In genomic region chr14:102775855-102776760, GRCh38 we compare ENCODE assay signal across 8 cellular contexts. TPM values are rescaled to one million over a fixed set of nuclear protein-coding genes. Genes with fewer than 3 reads are reported as not detected.
DNase-seq lines count a peak whose midpoint lies in the region; ATAC-seq, FAIRE-seq and TF ChIP-seq lines count a peak whose summit lies in the region.

No MANE protein-coding gene starts in this region.

- peaks cover 14% of the 10 kb centered on the region; the same call in 1 of the 2 replicates for H4K20me1 ChIP-seq in DOHH2 (ENCODE audit: control insufficient read depth, insufficient read depth, low read depth, low read length)
- no peaks in the 10 kb centered on the region for H4K20me1 ChIP-seq in GM12878 (ENCODE audit: control insufficient read depth, insufficient read depth)

- BruUV-seq in GM12878 (replicated peaks; lab: Mats Ljungman, UMichigan) = TSS peak; percentile 95

- in situ Hi-C loops in GM12878 (cut with MboI) = no loop called here

- no peak for FAIRE-seq in GM12878 (lab: Jason Lieb, UNC)

- peak overlapping the region; percentile 36 for H3K9ac ChIP-seq in GM12878 (ENCODE audit: control insufficient read depth, insufficient read depth, low read length)

- TF ChIP-seq EP300 in GM12878 (IDR thresholded peaks at IDR 0.05; ENCODE audit: borderline replicate concordance in 1 of 2, control insufficient read depth in 1 of 2, low read depth in 2 of 2, low read length in 2 of 2) (no peak), suprapubic skin (IDR thresholded peaks at IDR 0.05) (no peak)

- H3K36me3 ChIP-seq in DOHH2 (ENCODE audit: control insufficient read depth, low read length) (peaks cover 13% of the 10 kb centered on the region), MG63 (no peaks in the 10 kb centered on the region; the same call in 1 of the 2 replicates), GM12878 (ENCODE audit: control insufficient read depth in 2 of 2, insufficient read depth in 2 of 2, low read length in 1 of 2) (peaks cover 0 to 8% of the 10 kb centered on the region in 2 experiments; a peak in 1 of 4 replicates), suprapubic skin (no peaks in the 10 kb centered on the region)

- peaks cover 31% of the 10 kb centered on the region for H3K79me2 ChIP-seq in DOHH2 (ENCODE audit: control insufficient read depth, low read length)
- H3K79me2 ChIP-seq in GM12878 (ENCODE audit: control insufficient read depth, insufficient read depth, low read length) = peaks cover 45% of the 10 kb centered on the region

- H3F3A ChIP-seq in DOHH2 (ENCODE audit: control insufficient read depth, insufficient read depth) = peaks cover 16% of the 10 kb centered on the region

- H3K27me3 ChIP-seq in DOHH2 (ENCODE audit: control insufficient read depth, low read length) = no peaks in the 10 kb centered on the region
- H3K27me3 ChIP-seq in MG63 = no peaks in the 10 kb centered on the region
- H3K27me3 ChIP-seq in GM12878 (replicated peaks in 1 of 2; ENCODE audit: control insufficient read depth in 2 of 2, insufficient read depth in 2 of 2, low read length in 1 of 2) = no peaks in the 10 kb centered on the region
- H3K27me3 ChIP-seq in suprapubic skin = no peaks in the 10 kb centered on the region

- POLR2A ChIA-PET in GM12878 (lab: Charles Lee) = interaction anchor here (0.6 to 3.6 kb wide), 4 partner anchors 12 to 82 kb away, joined by 3 to 12 read pairs (median 10); no protein-coding TSS in a partner anchor

- CTCF ChIA-PET in GM12878 (lab: Yijun Ruan, JAX) = interaction anchor here (0.5 to 5.4 kb wide), 6 partner anchors 9 to 256 kb away, joined by 3 to 107 read pairs (median 4); no protein-coding TSS in a partner anchor

- H3K9me2 ChIP-seq in DOHH2 (replicated peaks; ENCODE audit: control insufficient read depth, low read length) = no peaks in the 10 kb centered on the region

- peak; percentile 50 for DNase-seq in MG63
- DNase-seq in GM12878 (ENCODE audit: low read depth, low spot score) = no peak
- DNase-seq in left lobe of liver (ENCODE audit: low spot score) = no peak
- no peak for DNase-seq in suprapubic skin (ENCODE audit: low spot score in 2 of 2)
- DNase-seq in NCI-H1930 (lab: John Stamatoyannopoulos, UW) = no peak

- peak overlapping the region; percentile 53 for H3K4me3 ChIP-seq in DOHH2 (ENCODE audit: low read length)
- H3K4me3 ChIP-seq in MG63 = no peak overlapping the region
- H3K4me3 ChIP-seq in GM12878 = no peak overlapping the region
- H3K4me3 ChIP-seq in suprapubic skin = peak overlapping the region; percentile 98

- TF ChIP-seq POLR2A in GM12878 (IDR thresholded peaks at IDR 0.05; ENCODE audit: low read depth, low read length) (peak; percentile 62; the same call in 1 of the 2 replicates), suprapubic skin (IDR thresholded peaks at IDR 0.05) (no peak)

- no peak overlapping the region for H2AFZ ChIP-seq in GM12878 (ENCODE audit: control insufficient read depth, low read depth, low read length)

- intact Hi-C loops in GM12878 (cut with micrococcal nuclease; ENCODE audit: unreplicated experiment) = loop anchor here (5.0 to 10.0 kb wide), 3 partner anchors 126 to 251 kb away; no protein-coding TSS in a partner anchor

- RAD21 ChIA-PET in GM12878 (lab: Charles Lee; ENCODE audit: unreplicated experiment) = interaction anchor here (1.0 to 5.0 kb wide), 6 partner anchors 7 to 80 kb away, joined by 4 to 104 read pairs (median 6); no protein-coding TSS in a partner anchor

- ATAC-seq in GM12878 = peak; percentile 25
- ATAC-seq in left lobe of liver = peak; percentile 12
- ATAC-seq in HG03139 (IDR thresholded peaks at IDR 0.05; ENCODE audit: unreplicated experiment) = no peak
- ATAC-seq in HG03521 (IDR thresholded peaks at IDR 0.05; ENCODE audit: unreplicated experiment) = no peak

- H3K9me3 ChIP-seq in DOHH2 (ENCODE audit: control insufficient read depth, insufficient read depth, low read length) = no peaks in the 10 kb centered on the region
- H3K9me3 ChIP-seq in MG63 = no peaks in the 10 kb centered on the region
- no peaks in the 10 kb centered on the region; the same call in 2 of the 3 replicates for H3K9me3 ChIP-seq in GM12878 (replicated peaks; ENCODE audit: control insufficient read depth, insufficient read depth, low read length)
- no peaks in the 10 kb centered on the region for H3K9me3 ChIP-seq in suprapubic skin

- SMC1A ChIA-PET in GM12878 (lab: Charles Lee; ENCODE audit: uncharacterized antibody, unreplicated experiment) = interaction anchor here (0.8 to 7.1 kb wide), 6 partner anchors 9 to 79 kb away, joined by 3 to 119 read pairs (median 3); no protein-coding TSS in a partner anchor

- H3K27ac ChIP-seq in DOHH2 (ENCODE audit: low read depth, low read length) (no peak overlapping the region), GM12878 (ENCODE audit: control insufficient read depth, insufficient read depth) (peak overlapping the region; percentile 89), suprapubic skin (peak overlapping the region; percentile 80)

- H3K4me2 ChIP-seq in DOHH2 (ENCODE audit: low read length) (peak overlapping the region; percentile 53), GM12878 (ENCODE audit: control insufficient read depth, insufficient read depth) (peak overlapping the region; percentile 71)

- 41% methylated on average over 19 of the region's 22 CpGs for WGBS in GM12878 (ENCODE audit: insufficient coverage, insufficient replicate concordance, low lambda C conversion rate, missing lambda C conversion rate)
- WGBS in suprapubic skin = 80% methylated on average over 22 of the region's 22 CpGs

- no peak for TF ChIP-seq RAD21 in GM12878 (IDR thresholded peaks at IDR 0.05; ENCODE audit: insufficient read depth, low read depth, low read length)

- H3K4me1 ChIP-seq in DOHH2 (ENCODE audit: control insufficient read depth, low read length) (peaks cover 60% of the 10 kb centered on the region), GM12878 (ENCODE audit: control insufficient read depth, insufficient read depth, low read length) (peaks cover 40% of the 10 kb centered on the region), suprapubic skin (peaks cover 22% of the 10 kb centered on the region)

- TF ChIP-seq CTCF in DOHH2 (IDR thresholded peaks at IDR 0.05; ENCODE audit: low read depth, low read length, poor library complexity, severe bottlenecking) (no peak), GM12878 (IDR thresholded peaks at IDR 0.05 in 2 of 3, conservative IDR thresholded peaks at IDR 0.05 in 1 of 3; ENCODE audit: control insufficient read depth in 2 of 3, extremely low read depth in 1 of 3, insufficient read depth in 1 of 3, low read depth in 3 of 3, low read length in 3 of 3) (no peak), suprapubic skin (IDR thresholded peaks at IDR 0.05) (no peak)

TF ChIP-seq in GM12878, 131 proteins besides CTCF, POLR2A, EP300 and RAD21 (continues in another document):
- no peak for TF ChIP-seq STAT1 (conservative IDR thresholded peaks at IDR 0.05)
- TF ChIP-seq IKZF2 (IDR thresholded peaks at IDR 0.05) = no peak
- no peak for TF ChIP-seq NR2C1 (IDR thresholded peaks at IDR 0.05)
- TF ChIP-seq, protein P1, sequence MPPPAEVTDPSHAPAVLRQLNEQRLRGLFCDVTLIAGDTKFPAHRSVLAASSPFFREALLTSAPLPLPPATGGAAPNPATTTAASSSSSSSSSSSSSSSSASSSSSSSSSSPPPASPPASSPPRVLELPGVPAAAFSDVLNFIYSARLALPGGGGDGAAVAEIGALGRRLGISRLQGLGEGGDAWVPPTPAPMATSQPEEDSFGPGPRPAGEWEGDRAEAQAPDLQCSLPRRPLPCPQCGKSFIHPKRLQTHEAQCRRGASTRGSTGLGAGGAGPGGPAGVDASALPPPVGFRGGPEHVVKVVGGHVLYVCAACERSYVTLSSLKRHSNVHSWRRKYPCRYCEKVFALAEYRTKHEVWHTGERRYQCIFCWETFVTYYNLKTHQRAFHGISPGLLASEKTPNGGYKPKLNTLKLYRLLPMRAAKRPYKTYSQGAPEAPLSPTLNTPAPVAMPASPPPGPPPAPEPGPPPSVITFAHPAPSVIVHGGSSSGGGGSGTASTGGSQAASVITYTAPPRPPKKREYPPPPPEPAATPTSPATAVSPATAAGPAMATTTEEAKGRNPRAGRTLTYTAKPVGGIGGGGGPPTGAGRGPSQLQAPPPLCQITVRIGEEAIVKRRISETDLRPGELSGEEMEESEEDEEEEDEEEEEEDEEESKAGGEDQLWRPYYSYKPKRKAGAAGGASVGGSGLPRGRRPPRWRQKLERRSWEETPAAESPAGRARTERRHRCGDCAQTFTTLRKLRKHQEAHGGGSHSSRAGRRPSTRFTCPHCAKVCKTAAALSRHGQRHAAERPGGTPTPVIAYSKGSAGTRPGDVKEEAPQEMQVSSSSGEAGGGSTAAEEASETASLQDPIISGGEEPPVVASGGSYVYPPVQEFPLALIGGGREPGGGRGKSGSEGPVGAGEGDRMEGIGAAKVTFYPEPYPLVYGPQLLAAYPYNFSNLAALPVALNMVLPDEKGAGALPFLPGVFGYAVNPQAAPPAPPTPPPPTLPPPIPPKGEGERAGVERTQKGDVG (CRISPR knock-in tag; IDR thresholded peaks at IDR 0.05) = no peak

RNA-seq across cellular contexts. Expression of gene TRAF3, which starts 1.1 kb away (rescaled TPM):
- 10.8 and 12.0 TPM in 2 replicates for total RNA-seq in MG63 (2014; rRNA removed; shearing (Covaris generic); ENCODE audit: low replicate concordance)
- 156 and 174 TPM in 2 replicates for total RNA-seq in GM12878 (2013; cell fraction: nucleolus; rRNA removed)
- total RNA-seq in GM12878 (2014; rRNA removed) = 33.3 and 40.3 TPM in 2 replicates
- 34.3 and 36.5 TPM in 2 replicates for total RNA-seq in GM12878 (2014; rRNA removed; fragmentation: Illumina TruSeq; extraction: Trizol)
- 55.2 and 60.1 TPM in 2 replicates for total RNA-seq in GM12878 (2021)
- polyA plus RNA-seq in GM12878 (2011; ENCODE audit: low read depth) = 27.5 TPM
- polyA plus RNA-seq in GM12878 (2011; rRNA removed) = 66.3 and 70.1 TPM in 2 replicates
- polyA plus RNA-seq in GM12878 (2011; cell fraction: cytosol; rRNA removed) = 68.7 and 74.7 TPM in 2 replicates
- polyA plus RNA-seq in GM12878 (2011; cell fraction: nucleus; rRNA removed) = 140 and 141 TPM in 2 replicates
- polyA plus RNA-seq in GM12878 (2012) = 47.2 and 61.2 TPM in 2 replicates
- polyA plus RNA-seq in GM12878 (2014; fragmentation: Illumina TruSeq; extraction: Trizol) = 18.1 and 33.6 TPM in 2 replicates
- polyA plus RNA-seq in GM12878 (2014; fragmentation: Nextera tagmentation; extraction: Ambion mirVana) = 1 to 10 TPM; 3.0 to 4.0 TPM
- 46.1 and 46.3 TPM in 2 replicates for polyA plus RNA-seq in GM12878 (2014; rRNA removed)
- polyA plus RNA-seq in GM12878 (2016; fragmentation: Nextera tagmentation; extraction: Ambion mirVana) = 10 to 100 TPM; 36.4 to 40.9 TPM
- 147 and 149 TPM in 2 replicates for polyA minus RNA-seq in GM12878 (2011; rRNA and poly(A)+ RNA removed)
- polyA minus RNA-seq in GM12878 (2011; cell fraction: cytosol; rRNA and poly(A)+ RNA removed) = 32.7 and 34.7 TPM in 2 replicates
- polyA minus RNA-seq in GM12878 (2011; cell fraction: nucleus; rRNA and poly(A)+ RNA removed) = 56.5 and 77.2 TPM in 2 replicates
- total RNA-seq in left lobe of liver = 8.5 TPM
- 10 to 100 TPM in 3 of 4 donors, 1 to 10 TPM in 1; 8.7 to 22.8 (median 14.2) TPM for total RNA-seq in suprapubic skin

Comparison
In these comparisons a context has a peak if more than half of its experiments do, and no peak if none do; other contexts are left out.
1. H3K4me3 ChIP-seq: peak in DOHH2 (single experiment) and suprapubic skin (single experiment); none in MG63 (single experiment) and GM12878 (single experiment).
2. ATAC-seq: peak in GM12878 (single experiment) and left lobe of liver (single experiment); none in HG03139 (single experiment) and HG03521 (single experiment).